1 cellular context compared by ENCODE assay signal in genomic region chr15:73712107-73712506, GRCh38.
TF ChIP-seq lines count a peak whose summit lies in the region.

No MANE protein-coding gene starts in this region.

TF ChIP-seq in K562, 482 proteins besides CTCF, POLR2A, EP300 and RAD21:
- TF ChIP-seq ZZZ3 (IDR thresholded peaks at IDR 0.05) (no peak), ZNF347 (CRISPR knock-in tag; IDR thresholded peaks at IDR 0.05; ENCODE audit: low read depth) (no peak), FOXO4 (CRISPR knock-in tag; IDR thresholded peaks at IDR 0.05) (no peak), CHAMP1 (IDR thresholded peaks at IDR 0.05) (no peak), HIVEP1 (CRISPR knock-in tag; IDR thresholded peaks at IDR 0.05) (no peak), CREB3L1 (IDR thresholded peaks at IDR 0.05; ENCODE audit: borderline replicate concordance, low read depth) (no peak), CTCFL (IDR thresholded peaks at IDR 0.05; ENCODE audit: borderline replicate concordance, insufficient read depth, low read depth, low read length, poor library complexity, severe bottlenecking) (no peak), ZNF778 (CRISPR knock-in tag; IDR thresholded peaks at IDR 0.05) (no peak), ZNF76 (CRISPR knock-in tag; IDR thresholded peaks at IDR 0.05; ENCODE audit: borderline replicate concordance) (no peak), KLF13 (tag; IDR thresholded peaks at IDR 0.05; ENCODE audit: borderline replicate concordance, low read depth) (no peak), XRCC5 (IDR thresholded peaks at IDR 0.05; ENCODE audit: low read depth, low read length) (no peak), MEF2D (tag; conservative IDR thresholded peaks at IDR 0.05; ENCODE audit: low read depth) (no peak), NFRKB (IDR thresholded peaks at IDR 0.05; ENCODE audit: low read depth) (no peak), BMI1 (IDR thresholded peaks at IDR 0.05; ENCODE audit: low read length) (no peak), MEF2A (IDR thresholded peaks at IDR 0.05; ENCODE audit: control insufficient read depth, low read depth, low read length) (no peak), TEAD4 (IDR thresholded peaks at IDR 0.05; ENCODE audit: low read length) (no peak), TEAD4 (CRISPR knock-in tag; IDR thresholded peaks at IDR 0.05; ENCODE audit: borderline replicate concordance) (no peak), ZNF561 (CRISPR knock-in tag; conservative IDR thresholded peaks at IDR 0.05) (no peak), ESRRB (CRISPR knock-in tag; IDR thresholded peaks at IDR 0.05; ENCODE audit: borderline replicate concordance) (no peak), ZNF12 (CRISPR knock-in tag; IDR thresholded peaks at IDR 0.05) (no peak)
